8 cellular contexts compared by ENCODE assay signal in genomic region chr6:163416380-163416629, GRCh38. TPM values are rescaled to one million over a fixed set of nuclear protein-coding genes. Genes with fewer than 3 reads are reported as not detected.
DNase-seq lines count a peak whose midpoint lies in the region; ATAC-seq and TF ChIP-seq lines count a peak whose summit lies in the region.

No MANE protein-coding gene starts in this region.

- H3K4me3 Mint-ChIP-seq in brain = peak overlapping the region; percentile 91 to 96 (median 94)
- H3K4me3 Mint-ChIP-seq in mesothelial cell of epicardium = peak overlapping the region; percentile 88

- H3K4me1 Mint-ChIP-seq in brain (peaks cover 37% of the 10 kb centered on the region), mesothelial cell of epicardium (peaks cover 41% of the 10 kb centered on the region)

- DNase-seq in HFF-Myc (ENCODE audit: extremely low read depth, low read depth) = no peak
- no peak for DNase-seq in mesothelial cell of epicardium (ENCODE audit: low spot score in 2 of 2, unreplicated experiment in 2 of 2)
- DNase-seq in foreskin melanocyte = no peak
- no peak for DNase-seq in CD1c-positive myeloid dendritic cell (ENCODE audit: extremely low spot score)
- DNase-seq in 8988T = no peak

- no peak for TF ChIP-seq CTCF in 22Rv1 (IDR thresholded peaks at IDR 0.05)
- TF ChIP-seq CTCF in HFF-Myc (IDR thresholded peaks at IDR 0.05; ENCODE audit: low read depth, low read length, missing control alignments) = no peak
- no peak for TF ChIP-seq CTCF in brain (conservative IDR thresholded peaks at IDR 0.05)
- no peak for TF ChIP-seq CTCF in mesothelial cell of epicardium (IDR thresholded peaks at IDR 0.05; ENCODE audit: unreplicated experiment)

- H3K27ac ChIP-seq in 22Rv1 = peak overlapping the region; percentile 88

- H3K4me3 ChIP-seq in HFF-Myc (replicated peaks; ENCODE audit: low read depth, low read length) = peak overlapping the region; percentile 65

- H3K27ac Mint-ChIP-seq in brain (peak overlapping the region; percentile 92 to 99 (median 98)), mesothelial cell of epicardium (peak overlapping the region; percentile 98)

- no peak for ATAC-seq in HG02870 (IDR thresholded peaks at IDR 0.05; ENCODE audit: unreplicated experiment)

- peaks cover 0 to 9% (median 1%) of the 10 kb centered on the region in 5 experiments for H3K9me3 Mint-ChIP-seq in brain
- H3K9me3 Mint-ChIP-seq in mesothelial cell of epicardium = no peaks in the 10 kb centered on the region

- H3K36me3 Mint-ChIP-seq in brain (peaks cover 23% of the 10 kb centered on the region), mesothelial cell of epicardium (no peaks in the 10 kb centered on the region)

- H3K27me3 Mint-ChIP-seq in brain (peaks cover 18% of the 10 kb centered on the region), mesothelial cell of epicardium (ENCODE audit: low read depth) (no peaks in the 10 kb centered on the region)

RNA-seq across cellular contexts. Expression of gene QKI, which starts 1.8 kb away (rescaled TPM):
- 70.0 TPM for polyA plus RNA-seq in brain (ENCODE audit: insufficient read depth, low read depth, low replicate concordance)
- total RNA-seq in mesothelial cell of epicardium = 129 to 138 TPM (median 133 TPM) in 3 replicates
